25 cellular contexts compared by ENCODE assay signal in genomic region chr6:149813351-149813750, GRCh38. TPM values are rescaled to one million over a fixed set of nuclear protein-coding genes. Genes with fewer than 3 reads are reported as not detected.
DNase-seq lines count a peak whose midpoint lies in the region; ATAC-seq, FAIRE-seq and TF ChIP-seq lines count a peak whose summit lies in the region.
"Had no signal": no experiment of that assay in that cellular context is flagged by ENCODE, and none has a peak within 500 bp of the region (broad histone marks: within the 10 kb centered on the region; RNA-seq: fewer than 3 reads in every experiment).

No MANE protein-coding gene starts in this region.

- no peak for TF ChIP-seq EP300 in A549 (IDR thresholded peaks at IDR 0.05)
- TF ChIP-seq EP300 in sigmoid colon (IDR thresholded peaks at IDR 0.05), result no peak

- ATAC-seq in A549, result no peak
- no peak for ATAC-seq in CD8-positive, alpha-beta T cell
- ATAC-seq in GM18511 (IDR thresholded peaks at IDR 0.05; ENCODE audit: unreplicated experiment), result no peak
- ATAC-seq in GM18907 (IDR thresholded peaks at IDR 0.05; ENCODE audit: unreplicated experiment), result no peak
- ATAC-seq: GM12878 had no signal

- peak overlapping the region; percentile 5 for H3K9ac ChIP-seq in Loucy (ENCODE audit: low read depth, low read length, poor library complexity, severe bottlenecking)
- H3K9ac ChIP-seq: BLaER1 treated with 17β-estradiol and CSF1 and Interleukin-3, amounts not matched to agents 10 nM and 100 nM had no signal

- H3K4me2 ChIP-seq in A549 (no peak overlapping the region), Loucy (ENCODE audit: low read depth, low read length, poor library complexity, severe bottlenecking) (no peak overlapping the region)
- H3K4me2 ChIP-seq: BLaER1 treated with 17β-estradiol and CSF1 and Interleukin-3, amounts not matched to agents 10 nM and 100 nM had no signal

- WGBS in A549 (ENCODE audit: missing lambda C conversion rate), result 95% methylated on average over 3 of the region's 3 CpGs
- WGBS in sigmoid colon, 2 donors, result 98% methylated on average over 3 of the region's 3 CpGs

- peaks cover 23% of the 10 kb centered on the region for H3F3A ChIP-seq in Loucy (ENCODE audit: low read depth)

- H3K79me2 ChIP-seq in Loucy (ENCODE audit: insufficient read depth, low read length), result no peaks in the 10 kb centered on the region

- H2AFZ ChIP-seq in Loucy (ENCODE audit: low read length), result no peak overlapping the region

- no peak for TF ChIP-seq RAD21 in A549 (conservative IDR thresholded peaks at IDR 0.05 in 1 of 2, IDR thresholded peaks at IDR 0.05 in 1 of 2)

- H3K4me1 ChIP-seq in A549 (no peaks in the 10 kb centered on the region), Loucy (ENCODE audit: insufficient read depth, low read length, poor library complexity, severe bottlenecking) (peaks cover 44% of the 10 kb centered on the region), sigmoid colon (no peaks in the 10 kb centered on the region)
- no peaks in the 10 kb centered on the region for H3K4me1 ChIP-seq in CD8-positive, alpha-beta T cell (ENCODE audit: insufficient read depth, low read length)

- H4K20me1 ChIP-seq in Loucy (ENCODE audit: insufficient read depth, low read length, poor library complexity, severe bottlenecking), result no peaks in the 10 kb centered on the region

- no peaks in the 10 kb centered on the region for H3K9me3 ChIP-seq in A549
- H3K9me3 ChIP-seq in CD8-positive, alpha-beta T cell (ENCODE audit: low read length), result no peaks in the 10 kb centered on the region
- no peaks in the 10 kb centered on the region for H3K9me3 ChIP-seq in Loucy (ENCODE audit: insufficient read depth, low read depth, low read length)
- no peaks in the 10 kb centered on the region for H3K9me3 ChIP-seq in sigmoid colon
- H3K9me3 ChIP-seq: BLaER1 treated with 17β-estradiol and CSF1 and Interleukin-3, amounts not matched to agents 10 nM and 100 nM had no signal

- no peak overlapping the region for H3K4me3 ChIP-seq in A549
- H3K4me3 ChIP-seq in CD8-positive, alpha-beta T cell (ENCODE audit: low read depth, low read length), result no peak overlapping the region
- H3K4me3 ChIP-seq in Loucy (ENCODE audit: low read length, poor library complexity, severe bottlenecking), result no peak overlapping the region
- H3K4me3 ChIP-seq in sigmoid colon, result no peak overlapping the region
- H3K4me3 ChIP-seq: BLaER1 treated with 17β-estradiol and CSF1 and Interleukin-3, amounts not matched to agents 10 nM and 100 nM; GM12878 had no signal

- H3K27ac Mint-ChIP-seq in CD8-positive, alpha-beta T cell, result peak overlapping the region; percentile 20
- H3K27ac Mint-ChIP-seq: B cell; CD4-positive, alpha-beta T cell had no signal

- CTCF ChIA-PET in A549 (lab: Yijun Ruan, JAX), result interaction anchor here (0.6 kb wide), 1 partner anchor 23 kb away, joined by 3 read pairs; no protein-coding TSS in a partner anchor
- CTCF ChIA-PET in CD8-positive, alpha-beta T cell (lab: Charles Lee), result interaction anchor here (1.0 kb wide), 1 partner anchor 203 kb away, joined by 3 read pairs; no protein-coding TSS in a partner anchor

- H3K27me3 ChIP-seq in CD8-positive, alpha-beta T cell (ENCODE audit: insufficient read depth, low read length), result no peaks in the 10 kb centered on the region
- no peaks in the 10 kb centered on the region for H3K27me3 ChIP-seq in Loucy (ENCODE audit: insufficient read depth, low read length, poor library complexity, severe bottlenecking)
- no peaks in the 10 kb centered on the region for H3K27me3 ChIP-seq in sigmoid colon
- H3K27me3 ChIP-seq: BLaER1 treated with 17β-estradiol and CSF1 and Interleukin-3, amounts not matched to agents 10 nM and 100 nM had no signal

- H3K9me2 ChIP-seq in Loucy (replicated peaks; ENCODE audit: low read depth, low read length), result no peaks in the 10 kb centered on the region

- POLR2A ChIA-PET in A549 (lab: Yijun Ruan, JAX), result no interaction called here
- POLR2A ChIA-PET in CD8-positive, alpha-beta T cell (lab: Charles Lee), result interaction anchor here (0.7 kb wide), 1 partner anchor 15 kb away, joined by 4 read pairs; no protein-coding TSS in a partner anchor

- peaks cover 29% of the 10 kb centered on the region for H3K36me3 Mint-ChIP-seq in CD8-positive, alpha-beta T cell

- no peaks in the 10 kb centered on the region for H3K9me3 Mint-ChIP-seq in CD8-positive, alpha-beta T cell
- H3K9me3 Mint-ChIP-seq: CD4-positive, alpha-beta T cell; CD8-positive, alpha-beta memory T cell had no signal

- no peak for TF ChIP-seq POLR2A in A549 (IDR thresholded peaks at IDR 0.05; ENCODE audit: low read length)
- TF ChIP-seq POLR2A in sigmoid colon (IDR thresholded peaks at IDR 0.05), result no peak

- no peaks in the 10 kb centered on the region for H3K27me3 Mint-ChIP-seq in CD8-positive, alpha-beta T cell (ENCODE audit: low read depth)
- H3K27me3 Mint-ChIP-seq: B cell; CD4-positive, alpha-beta T cell; CD8-positive, alpha-beta memory T cell had no signal

- DNase-seq in A549 (ENCODE audit: low read depth in 1 of 2, low spot score in 1 of 2) (no peak), sigmoid colon (no peak)
- DNase-seq in CD8-positive, alpha-beta T cell, result no peak
- DNase-seq: 8988T; AML-193; CD4-positive, alpha-beta T cell; CD8-positive, alpha-beta memory T cell; COR-L47; DMS 273 treated with DMSO at 0.1 percent for 48 hours; DMS153; DMS53; DMS79; DND-41; EL; GDM1 had no signal

- FAIRE-seq in A549 (lab: Jason Lieb, UNC), result no peak
- FAIRE-seq: A204.1, GM12878, GM12892, GM18507 had no signal

- TF ChIP-seq CTCF in A549 (IDR thresholded peaks at IDR 0.05) (no peak), Loucy (conservative IDR thresholded peaks at IDR 0.05; ENCODE audit: low read length) (no peak), sigmoid colon (IDR thresholded peaks at IDR 0.05) (no peak)
- TF ChIP-seq CTCF in CD8-positive, alpha-beta T cell (IDR thresholded peaks at IDR 0.05), result no peak

- no peaks in the 10 kb centered on the region for H3K4me1 Mint-ChIP-seq in CD8-positive, alpha-beta T cell (ENCODE audit: low read depth)
- H3K4me1 Mint-ChIP-seq: B cell had no signal

- peaks cover 8% of the 10 kb centered on the region for H3K36me3 ChIP-seq in CD8-positive, alpha-beta T cell (ENCODE audit: insufficient read depth, low read length)
- H3K36me3 ChIP-seq in Loucy (ENCODE audit: insufficient read depth, low read length), result no peaks in the 10 kb centered on the region
- peaks cover 0 to 29% (median 4%) of the 10 kb centered on the region in 4 donors for H3K36me3 ChIP-seq in sigmoid colon

- H3K27ac ChIP-seq in A549 (no peak overlapping the region), sigmoid colon (no peak overlapping the region)
- no peak overlapping the region for H3K27ac ChIP-seq in CD8-positive, alpha-beta T cell (ENCODE audit: low read depth, low read length)
- H3K27ac ChIP-seq: BLaER1 treated with 17β-estradiol and CSF1 and Interleukin-3, amounts not matched to agents 10 nM and 100 nM; C4-2B had no signal

- no peak overlapping the region for H3K4me3 Mint-ChIP-seq in CD8-positive, alpha-beta T cell
- H3K4me3 Mint-ChIP-seq: B cell; CD4-positive, alpha-beta T cell; CD8-positive, alpha-beta memory T cell had no signal

- intact Hi-C loops in CD8-positive, alpha-beta T cell (cut with DNase I, micrococcal nuclease), result no loop called here
- intact Hi-C loops in sigmoid colon (cut with DNase I), result no loop called here

TF ChIP-seq in A549, 52 proteins besides CTCF, POLR2A, EP300 and RAD21:
- no peak for TF ChIP-seq HOXA7 (CRISPR knock-in tag; IDR thresholded peaks at IDR 0.05)
- TF ChIP-seq MAFK (IDR thresholded peaks at IDR 0.05; ENCODE audit: partially characterized antibody), result peak; percentile 58
- no peak for TF ChIP-seq CBX8 (IDR thresholded peaks at IDR 0.05)
- TF ChIP-seq SMC3 (IDR thresholded peaks at IDR 0.05), result no peak
- no peak for TF ChIP-seq E2F6 (IDR thresholded peaks at IDR 0.05; ENCODE audit: borderline replicate concordance, low read depth)
- TF ChIP-seq ESRRA (IDR thresholded peaks at IDR 0.05; ENCODE audit: borderline replicate concordance, low read length), result no peak

RNA-seq across cellular contexts. Expression of gene LRP11, which starts 50.8 kb away (rescaled TPM):
- polyA plus RNA-seq in A549 (2011; rRNA removed), result 57.7 and 59.2 TPM in 2 replicates
- polyA plus RNA-seq in A549 (2012; cell fraction: cytosol; rRNA removed), result 21.1 and 28.5 TPM in 2 replicates
- polyA plus RNA-seq in A549 (2012; cell fraction: nucleus; rRNA removed), result 18.2 and 23.9 TPM in 2 replicates
- 37.4 to 53.8 TPM (median 48.9 TPM) in 3 replicates for polyA plus RNA-seq in A549 (2017; fragmentation: RNase III; extraction: RNeasy Plus Mini Kit Qiagen cat#74134 plus additional on column Dnase treatment)
- 78.1 and 98.4 TPM in 2 replicates for polyA minus RNA-seq in A549 (2011; rRNA and poly(A)+ RNA removed)
- under 1 TPM in 1 of 2 experiments, not detected in 1; 0.17 TPM for total RNA-seq in CD8-positive, alpha-beta T cell
- total RNA-seq in sigmoid colon, result 10 to 100 TPM; 17.2 to 71.7 (median 21.5) TPM
- polyA plus RNA-seq in sigmoid colon, result 10 to 100 TPM in 1 of 3 donors, 1 to 10 TPM in 2; 2.4 to 11.7 (median 3.5) TPM

Comparison
In these comparisons a context has a peak if more than half of its experiments do, and no peak if none do; other contexts are left out.
1. RNA of gene LRP11, which starts 50.8 kb away (total RNA-seq): 17.2 to 71.7 TPM in sigmoid colon; 0.17 TPM in CD8-positive, alpha-beta T cell; every median in the first group is over 10 times any median in the second.